8 cellular contexts compared by ENCODE assay signal in genomic region chr19:17385878-17386611, GRCh38. TPM values are rescaled to one million over a fixed set of nuclear protein-coding genes. Genes with fewer than 3 reads are reported as not detected.
DNase-seq lines count a peak whose midpoint lies in the region; ATAC-seq, FAIRE-seq and TF ChIP-seq lines count a peak whose summit lies in the region.

No MANE protein-coding gene starts in this region.

- no peaks in the 10 kb centered on the region for H3K27me3 ChIP-seq in CD8-positive, alpha-beta T cell (ENCODE audit: insufficient read depth, low read length)

- ATAC-seq in CD8-positive, alpha-beta T cell: peak; percentile 52
- peak; percentile 68 for ATAC-seq in SK-N-SH treated with all-trans-retinoic acid at 6 μM for 48 hours
- ATAC-seq in activated naive CD8-positive, alpha-beta T cell treated with anti-CD3 and anti-CD28 coated beads, Interleukin-2, amount 50 U/mL, for 24 hours: peak; percentile 23
- ATAC-seq in GM21825 (IDR thresholded peaks at IDR 0.05; ENCODE audit: unreplicated experiment): no peak
- no peak for ATAC-seq in GM18873 (IDR thresholded peaks at IDR 0.05; ENCODE audit: low FRiP score, unreplicated experiment)

- CTCF ChIA-PET in CD8-positive, alpha-beta T cell (lab: Charles Lee): interaction anchor here (0.6 to 9.6 kb wide), 30 partner anchors 8 to 670 kb away, joined by 3 to 107 read pairs (median 4); partner anchors contain the start of genes BST2, CCDC194 and PLVAP

- no peak overlapping the region for H3K27ac Mint-ChIP-seq in CD8-positive, alpha-beta T cell
- no peak overlapping the region for H3K27ac Mint-ChIP-seq in activated naive CD8-positive, alpha-beta T cell treated with anti-CD3 and anti-CD28 coated beads, Interleukin-2, amount 50 U/mL, for 24 hours

- no peaks in the 10 kb centered on the region for H3K9me3 Mint-ChIP-seq in CD8-positive, alpha-beta T cell
- H3K9me3 Mint-ChIP-seq in activated naive CD8-positive, alpha-beta T cell treated with anti-CD3 and anti-CD28 coated beads, Interleukin-2, amount 50 U/mL, for 24 hours: no peaks in the 10 kb centered on the region

- H3K4me1 Mint-ChIP-seq in CD8-positive, alpha-beta T cell (ENCODE audit: low read depth): peaks cover 9% of the 10 kb centered on the region
- H3K4me1 Mint-ChIP-seq in activated naive CD8-positive, alpha-beta T cell treated with anti-CD3 and anti-CD28 coated beads, Interleukin-2, amount 50 U/mL, for 24 hours: peaks cover 16% of the 10 kb centered on the region

- no peak overlapping the region for H3K27ac ChIP-seq in CD8-positive, alpha-beta T cell (ENCODE audit: low read depth, low read length)

- no peaks in the 10 kb centered on the region for H3K27me3 Mint-ChIP-seq in CD8-positive, alpha-beta T cell (ENCODE audit: low read depth)
- H3K27me3 Mint-ChIP-seq in activated naive CD8-positive, alpha-beta T cell treated with anti-CD3 and anti-CD28 coated beads, Interleukin-2, amount 50 U/mL, for 24 hours: peaks cover 3% of the 10 kb centered on the region

- intact Hi-C loops in CD8-positive, alpha-beta T cell (cut with DNase I, micrococcal nuclease): loop anchor here (1.0 to 10.0 kb wide), 5 partner anchors 40 to 614 kb away; partner anchors contain the start of genes BABAM1 (in 1 of the 2) and USHBP1 (in 1 of the 2)

- peak in 6 of 7 experiments; percentile 40 to 73 (median 62) for DNase-seq in CD8-positive, alpha-beta T cell
- DNase-seq in HTR-8/SVneo (ENCODE audit: insufficient read length, low spot score): peak; percentile 66
- DNase-seq in activated naive CD8-positive, alpha-beta T cell treated with anti-CD3 and anti-CD28 coated beads, Interleukin-2, amount 50 U/mL, for 24 hours: peak; percentile 75
- peak; percentile 75 for DNase-seq in hepatic stellate cell (ENCODE audit: low spot score)
- peak; percentile 44 to 57 for DNase-seq in stimulated activated CD4-positive, alpha-beta T cell treated with anti-CD3 and anti-CD28 coated beads, Interleukin-15, amount 100 ng/mL, for 1 hour (ENCODE audit: low read depth in 1 of 2, low spot score in 1 of 2)

- POLR2A ChIA-PET in CD8-positive, alpha-beta T cell (lab: Charles Lee): no interaction called here

- no peaks in the 10 kb centered on the region for H3K9me3 ChIP-seq in CD8-positive, alpha-beta T cell (ENCODE audit: low read length)

- H3K4me3 ChIP-seq in CD8-positive, alpha-beta T cell (ENCODE audit: low read depth, low read length): no peak overlapping the region

- no peaks in the 10 kb centered on the region for H3K36me3 Mint-ChIP-seq in CD8-positive, alpha-beta T cell
- no peaks in the 10 kb centered on the region for H3K36me3 Mint-ChIP-seq in activated naive CD8-positive, alpha-beta T cell treated with anti-CD3 and anti-CD28 coated beads, Interleukin-2, amount 50 U/mL, for 24 hours (ENCODE audit: low read depth)

- no peak overlapping the region for H3K4me3 Mint-ChIP-seq in CD8-positive, alpha-beta T cell
- H3K4me3 Mint-ChIP-seq in activated naive CD8-positive, alpha-beta T cell treated with anti-CD3 and anti-CD28 coated beads, Interleukin-2, amount 50 U/mL, for 24 hours: no peak overlapping the region

- no peak for FAIRE-seq in HTR-8/SVneo (lab: Jason Lieb, UNC)

- peak; percentile 88 for TF ChIP-seq CTCF in CD8-positive, alpha-beta T cell (IDR thresholded peaks at IDR 0.05)

- no peaks in the 10 kb centered on the region for H3K36me3 ChIP-seq in CD8-positive, alpha-beta T cell (ENCODE audit: insufficient read depth, low read length)

- H3K4me1 ChIP-seq in CD8-positive, alpha-beta T cell (ENCODE audit: insufficient read depth, low read length): peaks cover 11% of the 10 kb centered on the region

TF ChIP-seq in SK-N-SH treated with all-trans-retinoic acid at 6 μM for 48 hours, 23 proteins besides CTCF, POLR2A, EP300 and RAD21:
- TF ChIP-seq CSRNP3 (CRISPR knock-in tag; IDR thresholded peaks at IDR 0.05) (no peak), ZC3H10 (CRISPR knock-in tag; IDR thresholded peaks at IDR 0.05) (no peak), ISL1 (CRISPR knock-in tag; IDR thresholded peaks at IDR 0.05) (no peak), RARB (CRISPR knock-in tag; IDR thresholded peaks at IDR 0.05) (no peak), POU6F1 (CRISPR knock-in tag; IDR thresholded peaks at IDR 0.05; ENCODE audit: borderline replicate concordance, low read depth) (no peak), BACH2 (CRISPR knock-in tag; IDR thresholded peaks at IDR 0.05; ENCODE audit: borderline replicate concordance) (no peak), ZFP30 (CRISPR knock-in tag; IDR thresholded peaks at IDR 0.05) (no peak), ZFP3 (CRISPR knock-in tag; IDR thresholded peaks at IDR 0.05) (no peak), ARNTL (CRISPR knock-in tag; IDR thresholded peaks at IDR 0.05; ENCODE audit: borderline replicate concordance, low read depth) (no peak), CREB5 (CRISPR knock-in tag; IDR thresholded peaks at IDR 0.05; ENCODE audit: low read depth) (no peak), OSR1 (CRISPR knock-in tag; IDR thresholded peaks at IDR 0.05) (no peak), TOX (CRISPR knock-in tag; IDR thresholded peaks at IDR 0.05; ENCODE audit: borderline replicate concordance) (no peak), CSDC2 (CRISPR knock-in tag; IDR thresholded peaks at IDR 0.05) (no peak), SNAI2 (CRISPR knock-in tag; IDR thresholded peaks at IDR 0.05) (no peak), TSHZ2 (CRISPR knock-in tag; IDR thresholded peaks at IDR 0.05) (no peak), PPARA (CRISPR knock-in tag; IDR thresholded peaks at IDR 0.05; ENCODE audit: borderline replicate concordance) (no peak), ZNF565 (CRISPR knock-in tag; conservative IDR thresholded peaks at IDR 0.05; ENCODE audit: low read depth) (no peak)

RNA-seq across cellular contexts. Expression of gene CCDC194, which starts 8.0 kb away (rescaled TPM):
- under 1 TPM; 0.79 to 0.89 TPM for total RNA-seq in CD8-positive, alpha-beta T cell

RNA-seq across cellular contexts. Expression of gene PLVAP, which starts 8.9 kb away (rescaled TPM):
- total RNA-seq in CD8-positive, alpha-beta T cell: not detected

RNA-seq across cellular contexts. Expression of gene BST2, which starts 19.4 kb away (rescaled TPM):
- 10 to 100 TPM; 25.1 to 29.7 TPM for total RNA-seq in CD8-positive, alpha-beta T cell

RNA-seq across cellular contexts. Expression of gene MVB12A, which starts 33.8 kb away (rescaled TPM):
- 10 to 100 TPM in 1 of 2 experiments, 1 to 10 TPM in 1; 9.1 to 10.4 TPM for total RNA-seq in CD8-positive, alpha-beta T cell

RNA-seq across cellular contexts. Expression of gene GTPBP3, which starts 48.7 kb away (rescaled TPM):
- 10 to 100 TPM; 20.8 to 25.7 TPM for total RNA-seq in CD8-positive, alpha-beta T cell

Comparison
In these comparisons a context has a peak if more than half of its experiments do, and no peak if none do; other contexts are left out.
1. ATAC-seq: peak in CD8-positive, alpha-beta T cell (single experiment), SK-N-SH treated with all-trans-retinoic acid at 6 μM for 48 hours (single experiment) and activated naive CD8-positive, alpha-beta T cell treated with anti-CD3 and anti-CD28 coated beads, Interleukin-2, amount 50 U/mL, for 24 hours (single experiment); none in GM21825 (single experiment) and GM18873 (single experiment).
2. Peak in every context shown above with its lines, with median percentiles within 50 percentile points of each other: DNase-seq.